4 cellular contexts compared by ENCODE assay signal in genomic region chr18:9857479-9857998, GRCh38. TPM values are rescaled to one million over a fixed set of nuclear protein-coding genes. Genes with fewer than 3 reads are reported as not detected.
"Had no signal": no experiment of that assay in that cellular context is flagged by ENCODE, and none has a peak within 500 bp of the region (broad histone marks: within the 10 kb centered on the region; RNA-seq: fewer than 3 reads in every experiment).

No MANE protein-coding gene starts in this region.

RNA-seq across cellular contexts. Expression of gene TXNDC2, which starts 28.2 kb away (rescaled TPM):
- total RNA-seq: suprapubic skin, thyroid gland, urinary bladder had no signal
- polyA plus RNA-seq: stomach had no signal
